Comparison of ENCODE assay signal across 7 cellular contexts in genomic region chr17:68205251-68205807, GRCh38. TPM values are rescaled to one million over a fixed set of nuclear protein-coding genes. Genes with fewer than 3 reads are reported as not detected.
DNase-seq lines count a peak whose midpoint lies in the region; ATAC-seq, FAIRE-seq and TF ChIP-seq lines count a peak whose summit lies in the region.

No MANE protein-coding gene starts in this region.

- H3K4me2 ChIP-seq in astrocyte (ENCODE audit: low read length), result peak overlapping the region; percentile 91

- no peaks in the 10 kb centered on the region for H4K20me1 ChIP-seq in astrocyte (ENCODE audit: insufficient read depth, low read length)

- DNase-seq in NCI-H1417 treated with DMSO at 0.1 percent for 48 hours (lab: John Stamatoyannopoulos, UW) (peak; percentile 70), T-helper 2 cell (peak; percentile 84 to 94 (median 87)), astrocyte (ENCODE audit: low read depth) (peak; percentile 66), hypothalamus (lab: John Stamatoyannopoulos, UW) (peak; percentile 59 to 96 (median 86)), sciatic nerve (ENCODE audit: low spot score) (peak; percentile 97)

- peak; percentile 88 for ATAC-seq in HG02840 (IDR thresholded peaks at IDR 0.05; ENCODE audit: low FRiP score, unreplicated experiment)
- peak; percentile 95 for ATAC-seq in sciatic nerve

- no peaks in the 10 kb centered on the region for H3K79me2 ChIP-seq in astrocyte (ENCODE audit: insufficient read depth, low read length)

- peaks cover 5% of the 10 kb centered on the region for H3K4me1 ChIP-seq in astrocyte (ENCODE audit: insufficient read depth, low read length)

- no peak overlapping the region for H3K27ac ChIP-seq in astrocyte (ENCODE audit: low read depth, low read length)

- H3K4me3 ChIP-seq in astrocyte (ENCODE audit: insufficient read depth, low read depth, low read length), result peak overlapping the region; percentile 60

- peak overlapping the region; percentile 79 for H2AFZ ChIP-seq in astrocyte (ENCODE audit: low read depth, low read length)

- peaks cover 27% of the 10 kb centered on the region for H3K27me3 Mint-ChIP-seq in astrocyte (ENCODE audit: low read depth, unreplicated experiment)

- H3K9ac ChIP-seq in astrocyte (ENCODE audit: low read length), result peak overlapping the region; percentile 78

- peak; percentile 68 for TF ChIP-seq POLR2A in GM15510 (IDR thresholded peaks at IDR 0.05; ENCODE audit: borderline replicate concordance, extremely low read depth, insufficient read length)

- no peaks in the 10 kb centered on the region for H3K9me3 ChIP-seq in astrocyte (ENCODE audit: insufficient read depth, low read depth, low read length)

- intact Hi-C loops in sciatic nerve (cut with DNase I), result no loop called here

- H3K27me3 ChIP-seq in astrocyte (ENCODE audit: insufficient read depth, low read length), result peaks cover 6% of the 10 kb centered on the region

- no peak overlapping the region for H3K27ac Mint-ChIP-seq in astrocyte (ENCODE audit: unreplicated experiment)

- H3K4me3 Mint-ChIP-seq in astrocyte (ENCODE audit: unreplicated experiment), result peak overlapping the region; percentile 84

- no peaks in the 10 kb centered on the region for H3K36me3 Mint-ChIP-seq in astrocyte (ENCODE audit: low read depth, unreplicated experiment)

- no peaks in the 10 kb centered on the region for H3K36me3 ChIP-seq in astrocyte (ENCODE audit: insufficient read depth, low read length)

- FAIRE-seq in astrocyte (lab: Jason Lieb, UNC), result no peak

- peaks cover 1% of the 10 kb centered on the region for H3K4me1 Mint-ChIP-seq in astrocyte (ENCODE audit: low read depth, unreplicated experiment)

- H3K9me3 Mint-ChIP-seq in astrocyte (ENCODE audit: unreplicated experiment), result no peaks in the 10 kb centered on the region

- TF ChIP-seq CTCF in astrocyte (IDR thresholded peaks at IDR 0.05; ENCODE audit: insufficient read depth, low read depth, low read length), result peak; percentile 54

RNA-seq across cellular contexts. Expression of gene AMZ2, which starts 42.5 kb away (rescaled TPM):
- total RNA-seq in astrocyte (76.2 and 78.0 TPM in 2 replicates), sciatic nerve (62.1 TPM)
